23 cellular contexts compared by ENCODE assay signal in genomic region chr17:45844695-45845375, GRCh38. TPM values are rescaled to one million over a fixed set of nuclear protein-coding genes. Genes with fewer than 3 reads are reported as not detected.
"Had no signal": no experiment of that assay in that cellular context is flagged by ENCODE, and none has a peak within 500 bp of the region (broad histone marks: within the 10 kb centered on the region; RNA-seq: fewer than 3 reads in every experiment).

Gene SPPL2C (plus strand): TSS chr17:45844881. CDS start chr17:45844907, 26 bp downstream.

- H3K27me3 ChIP-seq: upper lobe of right lung had no signal

- H3K27me3 Mint-ChIP-seq: activated CD4-positive, alpha-beta T cell treated with anti-CD3 and anti-CD28 coated beads, Interleukin-2, amount 10 ng/mL, durations not matched to agents 24 days and 14 days; activated CD8-positive, alpha-beta T cell treated with anti-CD3 and anti-CD28 coated beads for 36 hours; activated naive CD8-positive, alpha-beta T cell treated with anti-CD3 and anti-CD28 coated beads, Interleukin-2, amount 50 U/mL, for 24 hours; activated T-cell treated with anti-CD3 and anti-CD28 coated beads, Interleukin-2, amount 50 U/mL, for 24 hours had no signal

- DNase-seq: activated CD4-positive, alpha-beta T cell treated with anti-CD3 and anti-CD28 coated beads, Interleukin-2, amount 10 ng/mL, durations not matched to agents 24 days and 14 days; activated CD8-positive, alpha-beta T cell treated with anti-CD3 and anti-CD28 coated beads for 36 hours; activated naive CD4-positive, alpha-beta T cell treated with anti-CD3 and anti-CD28 coated beads for 36 hours; activated naive CD8-positive, alpha-beta T cell treated with anti-CD3 and anti-CD28 coated beads, Interleukin-2, amount 50 U/mL, for 24 hours; activated T-cell treated with anti-CD3 and anti-CD28 coated beads, Interleukin-2, amount 50 U/mL, for 24 hours; anterior cingulate cortex; cortex of kidney; heart right ventricle; immature natural killer cell; nephron progenitor cell; occipital lobe; right cardiac atrium; stimulated activated CD4-positive, alpha-beta T cell treated with anti-CD3 and anti-CD28 coated beads, Interleukin-15, amount 100 ng/mL, for 24 hours; stimulated activated CD4-positive, alpha-beta T cell treated with anti-CD3 and anti-CD28 coated beads, Interleukin-2, amount 100 ng/mL, for 48 hours; upper lobe of right lung had no signal

- H3K4me1 ChIP-seq: gastroesophageal sphincter, upper lobe of right lung had no signal

- H3K27ac Mint-ChIP-seq: activated CD4-positive, alpha-beta T cell treated with anti-CD3 and anti-CD28 coated beads, Interleukin-2, amount 10 ng/mL, durations not matched to agents 24 days and 14 days; activated CD8-positive, alpha-beta T cell treated with anti-CD3 and anti-CD28 coated beads for 36 hours; activated naive CD4-positive, alpha-beta T cell treated with anti-CD3 and anti-CD28 coated beads for 36 hours; activated naive CD8-positive, alpha-beta T cell treated with anti-CD3 and anti-CD28 coated beads, Interleukin-2, amount 50 U/mL, for 24 hours; immature natural killer cell; nephron progenitor cell; T-helper 1 cell treated with Interleukin-12 subunit alpha and Interleukin-12 subunit beta and Interleukin-4 antibody, amounts not matched to agents 30 μg/mL and 1 μg/mL, for 36 hours had no signal

- ATAC-seq: activated CD8-positive, alpha-beta T cell treated with anti-CD3 and anti-CD28 coated beads for 36 hours; activated naive CD8-positive, alpha-beta T cell treated with anti-CD3 and anti-CD28 coated beads, Interleukin-2, amount 50 U/mL, for 24 hours; gastroesophageal sphincter; heart right ventricle; right cardiac atrium; upper lobe of right lung had no signal

- H3K4me3 Mint-ChIP-seq: activated CD4-positive, alpha-beta T cell treated with anti-CD3 and anti-CD28 coated beads, Interleukin-2, amount 10 ng/mL, durations not matched to agents 24 days and 14 days; activated CD8-positive, alpha-beta T cell treated with anti-CD3 and anti-CD28 coated beads for 36 hours; activated naive CD4-positive, alpha-beta T cell treated with anti-CD3 and anti-CD28 coated beads for 36 hours; activated naive CD8-positive, alpha-beta T cell treated with anti-CD3 and anti-CD28 coated beads, Interleukin-2, amount 50 U/mL, for 24 hours; activated T-cell treated with anti-CD3 and anti-CD28 coated beads, Interleukin-2, amount 50 U/mL, for 24 hours; immature natural killer cell; nephron progenitor cell; T-helper 1 cell treated with Interleukin-12 subunit alpha and Interleukin-12 subunit beta and Interleukin-4 antibody, amounts not matched to agents 30 μg/mL and 1 μg/mL, for 36 hours had no signal

- H3K9me3 ChIP-seq: gastroesophageal sphincter, heart right ventricle, thoracic aorta, upper lobe of right lung had no signal

- H3K36me3 ChIP-seq: gastroesophageal sphincter, heart right ventricle, thoracic aorta, upper lobe of right lung had no signal

- H3K4me3 ChIP-seq: gastroesophageal sphincter, heart right ventricle, thoracic aorta, upper lobe of right lung had no signal

- H3K9me3 Mint-ChIP-seq: activated CD4-positive, alpha-beta T cell treated with anti-CD3 and anti-CD28 coated beads, Interleukin-2, amount 10 ng/mL, durations not matched to agents 24 days and 14 days; activated CD8-positive, alpha-beta T cell treated with anti-CD3 and anti-CD28 coated beads for 36 hours; activated naive CD4-positive, alpha-beta T cell treated with anti-CD3 and anti-CD28 coated beads for 36 hours; activated naive CD8-positive, alpha-beta T cell treated with anti-CD3 and anti-CD28 coated beads, Interleukin-2, amount 50 U/mL, for 24 hours; activated T-cell treated with anti-CD3 and anti-CD28 coated beads, Interleukin-2, amount 50 U/mL, for 24 hours; immature natural killer cell; nephron progenitor cell; T-helper 1 cell treated with Interleukin-12 subunit alpha and Interleukin-12 subunit beta and Interleukin-4 antibody, amounts not matched to agents 30 μg/mL and 1 μg/mL, for 36 hours had no signal

- H3K27ac ChIP-seq: gastroesophageal sphincter, heart right ventricle, thoracic aorta, upper lobe of right lung had no signal

- H3K4me1 Mint-ChIP-seq: activated CD4-positive, alpha-beta T cell treated with anti-CD3 and anti-CD28 coated beads, Interleukin-2, amount 10 ng/mL, durations not matched to agents 24 days and 14 days; activated naive CD8-positive, alpha-beta T cell treated with anti-CD3 and anti-CD28 coated beads, Interleukin-2, amount 50 U/mL, for 24 hours; immature natural killer cell; nephron progenitor cell had no signal

RNA-seq across cellular contexts. Expression of gene SPPL2C, which starts in this region (rescaled TPM):
- total RNA-seq: activated CD4-positive, alpha-beta T cell treated with anti-CD3 and anti-CD28 coated beads, Interleukin-2, amount 10 ng/mL, durations not matched to agents 24 days and 14 days; activated CD8-positive, alpha-beta T cell treated with anti-CD3 and anti-CD28 coated beads for 36 hours; activated naive CD4-positive, alpha-beta T cell treated with anti-CD3 and anti-CD28 coated beads for 36 hours; gastroesophageal sphincter; heart right ventricle; lower leg skin; mesenteric fat pad; occipital lobe; posterior vena cava; right cardiac atrium; skeletal muscle tissue; thoracic aorta; upper lobe of right lung had no signal
- polyA plus RNA-seq: esophagus, heart right ventricle, immature natural killer cell, right cardiac atrium had no signal
